7 cellular contexts compared by ENCODE assay signal in the genomic region with DNA sequence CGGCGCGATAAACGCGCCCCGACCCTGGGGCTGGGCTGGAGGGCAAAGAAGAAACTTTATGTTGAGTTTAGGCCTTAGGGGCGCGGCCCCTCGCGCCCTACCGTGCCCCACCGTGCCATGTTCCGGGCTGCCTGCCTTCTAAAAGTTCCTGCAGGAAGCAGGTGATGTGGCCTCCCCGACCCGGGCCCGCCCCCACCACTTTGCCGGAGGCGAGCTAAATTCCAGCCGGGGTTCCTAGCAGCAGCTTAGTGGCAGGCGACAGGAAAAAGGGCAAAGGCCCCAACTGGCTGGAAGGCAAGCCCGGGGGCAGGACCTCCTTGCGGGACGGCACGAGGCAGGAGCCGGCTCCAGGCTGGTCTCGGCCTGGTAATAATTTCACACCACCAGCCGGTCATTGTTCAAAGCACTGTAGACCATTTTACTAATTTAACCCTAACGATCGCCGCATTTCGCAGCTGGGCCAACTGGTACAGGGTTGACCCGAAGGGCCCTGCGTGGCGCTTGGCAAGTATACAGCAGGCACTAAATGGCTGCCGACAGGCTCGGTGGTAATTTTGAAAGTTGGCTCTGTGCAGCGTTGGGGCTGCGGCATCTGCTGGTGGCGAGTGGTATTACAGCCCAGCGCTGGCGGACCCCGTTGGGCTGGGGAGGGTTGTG. TPM values are rescaled to one million over a fixed set of nuclear protein-coding genes. Genes with fewer than 3 reads are reported as not detected.
DNase-seq lines count a peak whose midpoint lies in the region; ATAC-seq, FAIRE-seq and TF ChIP-seq lines count a peak whose summit lies in the region.

No MANE protein-coding gene starts in this region.

- TF ChIP-seq CTCF in GM12872 (IDR thresholded peaks at IDR 0.05; ENCODE audit: insufficient read depth, low read depth, low read length) (peak; percentile 95), IMR-90 (conservative IDR thresholded peaks at IDR 0.05; ENCODE audit: low read depth, low read length) (peak; percentile 77), left ventricle myocardium inferior (IDR thresholded peaks at IDR 0.05; ENCODE audit: borderline replicate concordance) (peak; percentile 95), progenitor cell of endocrine pancreas (IDR thresholded peaks at IDR 0.05; ENCODE audit: unreplicated experiment) (peak; percentile 91)

- H3K27ac ChIP-seq in IMR-90 (ENCODE audit: insufficient read depth, low read length): no peak overlapping the region
- no peak overlapping the region for H3K27ac ChIP-seq in SK-N-MC
- H3K27ac ChIP-seq in left ventricle myocardium inferior (replicated peaks): no peak overlapping the region

- peaks cover 38% of the 10 kb centered on the region for H3K27me3 ChIP-seq in IMR-90 (ENCODE audit: control insufficient read depth, insufficient read depth, low read length)
- peaks cover 50% of the 10 kb centered on the region for H3K27me3 ChIP-seq in left ventricle myocardium inferior (ENCODE audit: low read depth)

- BruUV-seq in IMR-90 (replicated peaks; lab: Mats Ljungman, UMichigan): no TSS peak

- TF ChIP-seq RAD21 in IMR-90 (IDR thresholded peaks at IDR 0.05; ENCODE audit: low read length): peak; percentile 67

- H3K79me1 ChIP-seq in IMR-90 (ENCODE audit: low read depth in 1 of 2, low read length in 2 of 2): no peaks in the 10 kb centered on the region

- no peak overlapping the region for H4K8ac ChIP-seq in IMR-90 (ENCODE audit: low read depth in 2 of 2, low read length in 2 of 2)

- no peak overlapping the region for H3K4ac ChIP-seq in IMR-90 (ENCODE audit: low read depth, low read length)

- POLR2A ChIA-PET in IMR-90 (lab: Charles Lee; ENCODE audit: unreplicated experiment): no interaction called here

- no peak overlapping the region for H2BK20ac ChIP-seq in IMR-90 (ENCODE audit: low read depth, low read length)

- peak overlapping the region; percentile 37 for H2AK9ac ChIP-seq in IMR-90 (replicated peaks; ENCODE audit: low read depth, low read length, poor library complexity)

- H3K27me3 Mint-ChIP-seq in progenitor cell of endocrine pancreas: no peaks in the 10 kb centered on the region

- no peak overlapping the region for H3K23ac ChIP-seq in IMR-90 (ENCODE audit: low read depth, low read length)

- no peaks in the 10 kb centered on the region for H3K9me1 ChIP-seq in IMR-90 (ENCODE audit: insufficient read depth, low read length)

- peak overlapping the region; percentile 86 for H3K27ac Mint-ChIP-seq in progenitor cell of endocrine pancreas

- in situ Hi-C loops in IMR-90 (cut with MboI; ENCODE audit: low sequenced_read_pairs): no loop called here

- H4K91ac ChIP-seq in IMR-90 (ENCODE audit: insufficient read depth, low read depth, low read length): no peak overlapping the region

- H3K4me1 ChIP-seq in IMR-90 (ENCODE audit: control insufficient read depth, insufficient read depth, low read length) (no peaks in the 10 kb centered on the region), left ventricle myocardium inferior (peaks cover 28% of the 10 kb centered on the region)

- FAIRE-seq in urothelium cell line (lab: Jason Lieb, UNC): no peak

- no peaks in the 10 kb centered on the region for H4K20me1 ChIP-seq in IMR-90 (ENCODE audit: insufficient read depth, low read length)

- DNase-seq in IMR-90 (peak; percentile 17), SK-N-MC (ENCODE audit: low read depth, low spot score) (no peak), left ventricle myocardium inferior (peak; percentile 66), progenitor cell of endocrine pancreas (ENCODE audit: low spot score, unreplicated experiment) (peak; percentile 59), urothelium cell line (ENCODE audit: low spot score) (peak; percentile 54)
- DNase-seq in activated naive CD8-positive, alpha-beta T cell treated with anti-CD3 and anti-CD28 coated beads, Interleukin-2, amount 50 U/mL, for 16 hours (ENCODE audit: low read depth, low spot score): peak; percentile 67

- H3K9me3 ChIP-seq in IMR-90 (ENCODE audit: control insufficient read depth, insufficient read depth, low read length) (no peaks in the 10 kb centered on the region), SK-N-MC (ENCODE audit: low read depth, low read length) (no peaks in the 10 kb centered on the region), left ventricle myocardium inferior (replicated peaks) (no peaks in the 10 kb centered on the region)

- no peak for TF ChIP-seq POLR2A in IMR-90 (IDR thresholded peaks at IDR 0.05; ENCODE audit: low read depth, low read length)

- no peaks in the 10 kb centered on the region for H3K9me3 Mint-ChIP-seq in progenitor cell of endocrine pancreas (ENCODE audit: low read depth)

- CTCF ChIA-PET in IMR-90 (lab: Yijun Ruan, JAX): interaction anchor here (0.6 to 2.5 kb wide), 3 partner anchors 32 to 95 kb away, joined by 4 to 9 read pairs (median 7); no protein-coding TSS in a partner anchor

- H3K4me2 ChIP-seq in IMR-90 (ENCODE audit: low read depth, low read length): peak overlapping the region; percentile 94

- 5% methylated on average over 27 of the region's 42 CpGs; no CpG with 5 or more reads in 1 of the 2 experiments for WGBS in IMR-90 (ENCODE audit: extremely low coverage in 2 of 2, insufficient read length in 1 of 2), 2 experiments

- H2AFZ ChIP-seq in IMR-90 (replicated peaks; ENCODE audit: low read length, poor library complexity): peak overlapping the region; percentile 77

- intact Hi-C loops in IMR-90 (cut with micrococcal nuclease) (loop anchor here (1.0 kb wide), 1 partner anchor 95 kb away; no protein-coding TSS in a partner anchor), left ventricle myocardium inferior (cut with micrococcal nuclease) (loop anchor here (5.0 kb wide), 1 partner anchor 96 kb away; no protein-coding TSS in a partner anchor)

- dilution Hi-C loops in IMR-90 (cut with HindIII; ENCODE audit: low sequenced_read_pairs, unreplicated experiment): no loop called here

- H3K36me3 ChIP-seq in IMR-90 (ENCODE audit: control insufficient read depth, insufficient read depth, low read length) (no peaks in the 10 kb centered on the region), SK-N-MC (ENCODE audit: insufficient read depth, low read length) (peaks cover 14% of the 10 kb centered on the region), left ventricle myocardium inferior (no peaks in the 10 kb centered on the region)

- no peak overlapping the region for H2BK5ac ChIP-seq in IMR-90 (ENCODE audit: low read depth, low read length, poor library complexity, severe bottlenecking)

- H3K9ac ChIP-seq in IMR-90 (ENCODE audit: low read depth, low read length) (no peak overlapping the region), SK-N-MC (ENCODE audit: insufficient read length) (peak overlapping the region; percentile 45)

- no peak overlapping the region for H3K56ac ChIP-seq in IMR-90 (ENCODE audit: extremely low read depth, insufficient read depth, low read length)

- no peak overlapping the region for H3K18ac ChIP-seq in IMR-90 (ENCODE audit: low read depth, low read length)

- peaks cover 32% of the 10 kb centered on the region for H3K4me1 Mint-ChIP-seq in progenitor cell of endocrine pancreas (ENCODE audit: low read depth)

- peak overlapping the region; percentile 61 for H3K4me3 Mint-ChIP-seq in progenitor cell of endocrine pancreas (ENCODE audit: low read depth)

- H2AK5ac ChIP-seq in IMR-90 (ENCODE audit: low read depth, low read length): no peak overlapping the region

- peaks cover 2% of the 10 kb centered on the region for H3K36me3 Mint-ChIP-seq in progenitor cell of endocrine pancreas (ENCODE audit: insufficient read depth)

- H3K4me3 ChIP-seq in IMR-90 (ENCODE audit: insufficient read depth, low read depth, low read length) (peak overlapping the region; percentile 44), SK-N-MC (peak overlapping the region; percentile 56; the same call in 1 of the 2 replicates), left ventricle myocardium inferior (peak overlapping the region; percentile 77)

- no peak overlapping the region for H3K14ac ChIP-seq in IMR-90 (replicated peaks; ENCODE audit: low read depth, low read length)

- no peak overlapping the region for H2BK15ac ChIP-seq in IMR-90 (ENCODE audit: low read depth, low read length)

- ATAC-seq in IMR-90 (ENCODE audit: low read depth): peak; percentile 90

- H4K5ac ChIP-seq in IMR-90 (ENCODE audit: low read depth, low read length): no peak overlapping the region

- H2BK120ac ChIP-seq in IMR-90 (ENCODE audit: low read depth, low read length): no peak overlapping the region

TF ChIP-seq in IMR-90, 13 proteins besides CTCF, POLR2A, EP300 and RAD21:
- TF ChIP-seq MAFK (IDR thresholded peaks at IDR 0.05; ENCODE audit: low read depth, low read length): no peak
- TF ChIP-seq SMC3 (IDR thresholded peaks at IDR 0.05; ENCODE audit: low read depth, low read length): peak; percentile 59

RNA-seq across cellular contexts. Expression of a gene that starts 0.9 kb away (rescaled TPM):
- total RNA-seq in IMR-90 (2012; rRNA removed): 0.18 and 0.28 TPM in 2 replicates
- polyA plus RNA-seq in IMR-90 (2012; rRNA removed): 0.11 and 0.17 TPM in 2 replicates
- 0.02 and 0.04 TPM in 2 replicates for polyA plus RNA-seq in IMR-90 (2012; cell fraction: cytosol; rRNA removed)
- 0.15 and 0.54 TPM in 2 replicates for polyA plus RNA-seq in IMR-90 (2012; cell fraction: nucleus; rRNA removed; ENCODE audit: low replicate concordance)
- total RNA-seq in left ventricle myocardium inferior: 2.8 TPM
- 78.1 and 85.5 TPM in 2 replicates for total RNA-seq in progenitor cell of endocrine pancreas

Comparison
In these comparisons a context has a peak if more than half of its experiments do, and no peak if none do; other contexts are left out.
1. RNA of a gene that starts 0.9 kb away (total RNA-seq): 78.1 to 85.5 TPM in progenitor cell of endocrine pancreas; 2.8 TPM in left ventricle myocardium inferior (single experiment) and 0.18 to 0.28 TPM in IMR-90; every median in the first group is over 10 times any median in the second.
2. Peak in every context shown above with its lines, with median percentiles within 50 percentile points of each other: CTCF ChIP-seq and H3K4me3 ChIP-seq.